In genomic region chr12:45183263-45183662, GRCh38 we compare ENCODE assay signal across 1 cellular context.
TF ChIP-seq lines count a peak whose summit lies in the region.

No MANE protein-coding gene starts in this region.

TF ChIP-seq in H1, 55 proteins besides CTCF, POLR2A, EP300 and RAD21 (continued from another document):
- TF ChIP-seq USF2 (IDR thresholded peaks at IDR 0.05; ENCODE audit: low read length) (no peak), EGR1 (IDR thresholded peaks at IDR 0.05; ENCODE audit: borderline replicate concordance, low read depth, low read length) (no peak)
